Comparison of ENCODE assay signal across 8 cellular contexts in the genomic region with DNA sequence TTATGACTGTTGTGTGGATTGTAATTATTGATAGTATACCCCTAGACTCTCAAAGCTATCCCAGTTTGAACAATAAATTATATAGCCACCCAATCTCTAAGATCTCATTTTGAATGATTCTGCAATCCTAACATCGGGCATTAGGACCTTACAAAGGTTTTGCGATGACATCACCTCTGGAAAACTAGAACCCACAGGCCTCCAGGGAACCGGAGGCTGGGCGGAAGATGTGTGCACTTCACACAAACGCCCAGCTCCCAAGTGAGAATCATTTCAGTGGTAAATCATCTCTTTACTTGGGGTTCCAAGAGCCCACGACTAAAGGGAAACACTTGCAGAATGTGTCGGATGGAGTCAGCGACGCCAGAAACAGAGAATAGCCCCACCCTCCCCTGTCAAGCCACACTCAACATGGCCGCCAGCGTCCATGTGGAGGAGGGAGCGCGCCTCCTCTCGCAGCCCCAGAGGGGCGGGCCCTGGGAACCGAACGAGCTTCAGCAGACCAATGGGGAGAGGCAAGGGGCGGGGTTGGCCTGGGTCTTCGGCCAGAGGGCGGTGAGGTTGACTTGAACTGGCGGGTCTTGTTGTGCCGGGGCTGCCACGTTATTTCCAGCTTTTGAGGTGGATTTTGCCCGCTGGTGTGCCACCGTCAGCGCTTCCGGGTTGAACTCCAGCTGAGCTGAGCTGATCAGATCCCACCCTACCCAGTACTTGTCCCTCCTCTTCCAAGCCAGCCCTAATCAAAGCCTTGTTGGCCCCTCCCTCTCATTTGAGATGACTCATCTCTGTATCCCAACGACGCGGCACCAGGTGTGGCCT. TPM values are rescaled to one million over a fixed set of nuclear protein-coding genes. Genes with fewer than 3 reads are reported as not detected.
DNase-seq lines count a peak whose midpoint lies in the region; TF ChIP-seq lines count a peak whose summit lies in the region.

No MANE protein-coding gene starts in this region.

- DNase-seq in COLO668 (lab: John Stamatoyannopoulos, UW; ENCODE audit: unreplicated experiment) (peak; percentile 96), GM20000 (ENCODE audit: low spot score) (peak; percentile 96), HS-5 (ENCODE audit: low read depth) (peak; percentile 92), NK-92 (lab: John Stamatoyannopoulos, UW; ENCODE audit: unreplicated experiment) (peak; percentile 85), lung microvascular endothelial cell (ENCODE audit: low read depth in 2 of 2) (peak; percentile 98 to 99)
- peak; percentile 98 for DNase-seq in activated CD8-positive, alpha-beta memory T cell treated with anti-CD3 and anti-CD28 coated beads for 24 hours
- DNase-seq in effector CD8-positive, alpha-beta T cell (lab: John Stamatoyannopoulos, UW): peak; percentile 94
- peak; percentile 94 to 95 (median 95) for DNase-seq in stimulated activated CD4-positive, alpha-beta T cell treated with anti-CD3 and anti-CD28 coated beads, TNF-alpha, amount 100 ng/mL, for 4 hours (ENCODE audit: low read depth in 3 of 3)

- no peak for TF ChIP-seq CTCF in GM20000 (IDR thresholded peaks at IDR 0.05; ENCODE audit: extremely low read depth, missing control alignments)

RNA-seq across cellular contexts. Expression of a gene that starts 8.4 kb away (rescaled TPM):
- 26.0 and 33.1 TPM in 2 replicates for total RNA-seq in lung microvascular endothelial cell

RNA-seq across cellular contexts. Expression of a gene that starts 18.4 kb away (rescaled TPM):
- total RNA-seq in lung microvascular endothelial cell: 70.2 and 101 TPM in 2 replicates

Comparison
In these comparisons a context has a peak if more than half of its experiments do, and no peak if none do; other contexts are left out.
1. Peak in every context shown above with its lines: DNase-seq.